ENCODE assay signal across 15 cellular contexts in genomic region chr21:43588957-43589356, GRCh38.
"Had no signal": no experiment of that assay in that cellular context is flagged by ENCODE, and none has a peak within 500 bp of the region (broad histone marks: within the 10 kb centered on the region; RNA-seq: fewer than 3 reads in every experiment).

No MANE protein-coding gene starts in this region.

- H3K4me1 Mint-ChIP-seq: activated B cell treated with CpG ODN at 0.5 μM for 24 hours; stimulated activated effector memory CD8-positive, alpha-beta T cell treated with anti-CD3 and anti-CD28 coated beads, Interleukin-12 subunit alpha, Interleukin-12 subunit beta, amount 100 ng/mL, for 72 hours had no signal

- H3K4me3 ChIP-seq: neural progenitor cell, pancreas, thyroid gland, vagina had no signal

- H3K9me3 ChIP-seq: pancreas, thyroid gland, vagina had no signal

- FAIRE-seq: pancreas had no signal

- H3K27ac ChIP-seq: neural progenitor cell, pancreas, thyroid gland, vagina had no signal

- H3K27me3 ChIP-seq: neural progenitor cell, pancreas, thyroid gland, vagina had no signal

- H3K9ac ChIP-seq: neural progenitor cell had no signal

- H2AFZ ChIP-seq: neural progenitor cell had no signal

- H3K4me2 ChIP-seq: neural progenitor cell had no signal

- H3K36me3 ChIP-seq: neural progenitor cell, pancreas, thyroid gland, vagina had no signal

- ATAC-seq: effector memory CD8-positive, alpha-beta T cell; left cardiac atrium; pancreas; stimulated activated effector memory CD8-positive, alpha-beta T cell treated with anti-CD3 and anti-CD28 coated beads, Interleukin-12 subunit alpha, Interleukin-12 subunit beta, amount 100 ng/mL, for 72 hours had no signal

- H3K27ac Mint-ChIP-seq: activated B cell treated with CpG ODN at 0.5 μM for 24 hours; activated CD4-positive, alpha-beta T cell treated with anti-CD3 and anti-CD28 coated beads, Interleukin-2, amount 10 ng/mL, durations not matched to agents 24 days and 14 days; activated naive CD4-positive, alpha-beta T cell treated with anti-CD3 and anti-CD28 coated beads, Interleukin-2, amount 10 ng/mL, durations not matched to agents 7 days and 5 days; activated T-helper 2 cell treated with anti-CD3 and anti-CD28 coated beads, Interferon-gamma antibody, Interleukin-2, Interleukin-4, amounts not matched to agents 10 μg/mL and 5 μg/mL and 100 μg/mL, durations not matched to agents 14 hours and 24 hours and 36 hours; effector memory CD8-positive, alpha-beta T cell; neural progenitor cell; stimulated activated effector memory CD8-positive, alpha-beta T cell treated with anti-CD3 and anti-CD28 coated beads, Interleukin-12 subunit alpha, Interleukin-12 subunit beta, amount 100 ng/mL, for 72 hours; T-helper 1 cell treated with Interleukin-12 subunit alpha and Interleukin-12 subunit beta and Interleukin-4 antibody, amounts not matched to agents 30 μg/mL and 1 μg/mL, for 36 hours had no signal

- H3K9me3 Mint-ChIP-seq: activated B cell treated with CpG ODN at 0.5 μM for 24 hours; activated CD4-positive, alpha-beta T cell treated with anti-CD3 and anti-CD28 coated beads, Interleukin-2, amount 10 ng/mL, durations not matched to agents 24 days and 14 days; activated naive CD4-positive, alpha-beta T cell treated with anti-CD3 and anti-CD28 coated beads, Interleukin-2, amount 10 ng/mL, durations not matched to agents 7 days and 5 days; activated T-helper 2 cell treated with anti-CD3 and anti-CD28 coated beads, Interferon-gamma antibody, Interleukin-2, Interleukin-4, amounts not matched to agents 10 μg/mL and 5 μg/mL and 100 μg/mL, durations not matched to agents 14 hours and 24 hours and 36 hours; effector memory CD8-positive, alpha-beta T cell; neural progenitor cell; stimulated activated effector memory CD8-positive, alpha-beta T cell treated with anti-CD3 and anti-CD28 coated beads, Interleukin-12 subunit alpha, Interleukin-12 subunit beta, amount 100 ng/mL, for 72 hours; T-helper 1 cell treated with Interleukin-12 subunit alpha and Interleukin-12 subunit beta and Interleukin-4 antibody, amounts not matched to agents 30 μg/mL and 1 μg/mL, for 36 hours had no signal

- DNase-seq: activated B cell treated with CpG ODN at 0.5 μM for 24 hours; activated CD4-positive, alpha-beta T cell treated with anti-CD3 and anti-CD28 coated beads, Interleukin-2, amount 10 ng/mL, durations not matched to agents 24 days and 14 days; activated naive CD4-positive, alpha-beta T cell treated with anti-CD3 and anti-CD28 coated beads, Interleukin-2, amount 10 ng/mL, durations not matched to agents 7 days and 5 days; central memory CD4-positive, alpha-beta T cell; effector memory CD8-positive, alpha-beta T cell; erythroblast; left cardiac atrium; pancreas; retina; thyroid gland had no signal

- H3K4me3 Mint-ChIP-seq: activated B cell treated with CpG ODN at 0.5 μM for 24 hours; activated CD4-positive, alpha-beta T cell treated with anti-CD3 and anti-CD28 coated beads, Interleukin-2, amount 10 ng/mL, durations not matched to agents 24 days and 14 days; activated naive CD4-positive, alpha-beta T cell treated with anti-CD3 and anti-CD28 coated beads, Interleukin-2, amount 10 ng/mL, durations not matched to agents 7 days and 5 days; effector memory CD8-positive, alpha-beta T cell; neural progenitor cell; stimulated activated effector memory CD8-positive, alpha-beta T cell treated with anti-CD3 and anti-CD28 coated beads, Interleukin-12 subunit alpha, Interleukin-12 subunit beta, amount 100 ng/mL, for 72 hours; T-helper 1 cell treated with Interleukin-12 subunit alpha and Interleukin-12 subunit beta and Interleukin-4 antibody, amounts not matched to agents 30 μg/mL and 1 μg/mL, for 36 hours had no signal

- H3K36me3 Mint-ChIP-seq: activated naive CD4-positive, alpha-beta T cell treated with anti-CD3 and anti-CD28 coated beads, Interleukin-2, amount 10 ng/mL, durations not matched to agents 7 days and 5 days; neural progenitor cell; stimulated activated effector memory CD8-positive, alpha-beta T cell treated with anti-CD3 and anti-CD28 coated beads, Interleukin-12 subunit alpha, Interleukin-12 subunit beta, amount 100 ng/mL, for 72 hours had no signal
